Comparison of ENCODE assay signal across 1 cellular context in the genomic region with DNA sequence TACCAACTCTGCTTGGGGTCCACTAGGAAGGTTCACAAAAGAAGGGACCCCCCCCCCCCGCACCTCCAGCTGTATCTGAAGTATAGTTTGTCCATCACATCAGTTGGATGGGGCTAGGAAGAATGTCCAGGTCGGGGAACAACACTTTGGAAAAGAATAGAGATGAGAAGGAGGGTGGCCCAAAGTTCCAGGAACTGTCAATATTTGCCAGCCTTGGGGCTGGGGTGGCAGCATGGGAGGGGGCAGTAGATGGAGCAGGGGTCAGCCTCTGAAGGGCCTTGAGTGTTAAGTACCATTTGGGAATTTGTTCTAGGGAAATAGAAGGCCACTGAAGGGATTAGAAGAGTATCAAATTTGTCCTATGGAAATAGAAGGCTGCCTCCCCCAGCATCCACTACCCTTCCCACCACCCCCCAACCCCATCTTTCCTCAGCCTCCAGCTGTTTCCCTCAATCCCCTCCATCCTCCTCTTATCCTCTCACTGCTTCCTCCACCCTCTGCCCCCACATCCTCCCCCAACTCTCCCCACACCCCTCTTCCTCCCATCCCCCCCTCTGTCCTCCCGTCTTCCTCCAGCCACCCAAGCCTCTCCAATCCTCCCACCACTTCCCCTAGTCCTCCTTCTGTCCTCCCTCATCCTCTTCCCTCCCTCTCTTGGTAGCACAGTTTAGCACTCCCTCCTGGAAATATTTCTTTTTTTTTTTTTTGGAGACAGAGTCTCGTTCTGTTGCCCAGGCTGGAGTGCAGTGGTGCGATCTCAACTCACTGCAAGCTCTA.
TF ChIP-seq lines count a peak whose summit lies in the region.

No MANE protein-coding gene starts in this region.

TF ChIP-seq in HepG2, 621 proteins besides CTCF, POLR2A, EP300 and RAD21 (continued from another document and continues in another):
- TF ChIP-seq, protein P1, sequence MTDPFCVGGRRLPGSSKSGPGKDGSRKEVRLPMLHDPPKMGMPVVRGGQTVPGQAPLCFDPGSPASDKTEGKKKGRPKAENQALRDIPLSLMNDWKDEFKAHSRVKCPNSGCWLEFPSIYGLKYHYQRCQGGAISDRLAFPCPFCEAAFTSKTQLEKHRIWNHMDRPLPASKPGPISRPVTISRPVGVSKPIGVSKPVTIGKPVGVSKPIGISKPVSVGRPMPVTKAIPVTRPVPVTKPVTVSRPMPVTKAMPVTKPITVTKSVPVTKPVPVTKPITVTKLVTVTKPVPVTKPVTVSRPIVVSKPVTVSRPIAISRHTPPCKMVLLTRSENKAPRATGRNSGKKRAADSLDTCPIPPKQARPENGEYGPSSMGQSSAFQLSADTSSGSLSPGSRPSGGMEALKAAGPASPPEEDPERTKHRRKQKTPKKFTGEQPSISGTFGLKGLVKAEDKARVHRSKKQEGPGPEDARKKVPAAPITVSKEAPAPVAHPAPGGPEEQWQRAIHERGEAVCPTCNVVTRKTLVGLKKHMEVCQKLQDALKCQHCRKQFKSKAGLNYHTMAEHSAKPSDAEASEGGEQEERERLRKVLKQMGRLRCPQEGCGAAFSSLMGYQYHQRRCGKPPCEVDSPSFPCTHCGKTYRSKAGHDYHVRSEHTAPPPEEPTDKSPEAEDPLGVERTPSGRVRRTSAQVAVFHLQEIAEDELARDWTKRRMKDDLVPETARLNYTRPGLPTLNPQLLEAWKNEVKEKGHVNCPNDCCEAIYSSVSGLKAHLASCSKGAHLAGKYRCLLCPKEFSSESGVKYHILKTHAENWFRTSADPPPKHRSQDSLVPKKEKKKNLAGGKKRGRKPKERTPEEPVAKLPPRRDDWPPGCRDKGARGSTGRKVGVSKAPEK (CRISPR knock-in tag; IDR thresholded peaks at IDR 0.05; ENCODE audit: borderline replicate concordance), result no peak
- no peak for TF ChIP-seq STAT5B (CRISPR knock-in tag; IDR thresholded peaks at IDR 0.05)
- TF ChIP-seq MTERF4 (CRISPR knock-in tag; IDR thresholded peaks at IDR 0.05), result no peak
- no peak for TF ChIP-seq MTA3 (CRISPR knock-in tag; IDR thresholded peaks at IDR 0.05)
- TF ChIP-seq, protein P2, sequence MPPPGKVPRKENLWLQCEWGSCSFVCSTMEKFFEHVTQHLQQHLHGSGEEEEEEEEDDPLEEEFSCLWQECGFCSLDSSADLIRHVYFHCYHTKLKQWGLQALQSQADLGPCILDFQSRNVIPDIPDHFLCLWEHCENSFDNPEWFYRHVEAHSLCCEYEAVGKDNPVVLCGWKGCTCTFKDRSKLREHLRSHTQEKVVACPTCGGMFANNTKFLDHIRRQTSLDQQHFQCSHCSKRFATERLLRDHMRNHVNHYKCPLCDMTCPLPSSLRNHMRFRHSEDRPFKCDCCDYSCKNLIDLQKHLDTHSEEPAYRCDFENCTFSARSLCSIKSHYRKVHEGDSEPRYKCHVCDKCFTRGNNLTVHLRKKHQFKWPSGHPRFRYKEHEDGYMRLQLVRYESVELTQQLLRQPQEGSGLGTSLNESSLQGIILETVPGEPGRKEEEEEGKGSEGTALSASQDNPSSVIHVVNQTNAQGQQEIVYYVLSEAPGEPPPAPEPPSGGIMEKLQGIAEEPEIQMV (CRISPR knock-in tag; IDR thresholded peaks at IDR 0.05; ENCODE audit: low read depth), result no peak
- TF ChIP-seq, protein P3, sequence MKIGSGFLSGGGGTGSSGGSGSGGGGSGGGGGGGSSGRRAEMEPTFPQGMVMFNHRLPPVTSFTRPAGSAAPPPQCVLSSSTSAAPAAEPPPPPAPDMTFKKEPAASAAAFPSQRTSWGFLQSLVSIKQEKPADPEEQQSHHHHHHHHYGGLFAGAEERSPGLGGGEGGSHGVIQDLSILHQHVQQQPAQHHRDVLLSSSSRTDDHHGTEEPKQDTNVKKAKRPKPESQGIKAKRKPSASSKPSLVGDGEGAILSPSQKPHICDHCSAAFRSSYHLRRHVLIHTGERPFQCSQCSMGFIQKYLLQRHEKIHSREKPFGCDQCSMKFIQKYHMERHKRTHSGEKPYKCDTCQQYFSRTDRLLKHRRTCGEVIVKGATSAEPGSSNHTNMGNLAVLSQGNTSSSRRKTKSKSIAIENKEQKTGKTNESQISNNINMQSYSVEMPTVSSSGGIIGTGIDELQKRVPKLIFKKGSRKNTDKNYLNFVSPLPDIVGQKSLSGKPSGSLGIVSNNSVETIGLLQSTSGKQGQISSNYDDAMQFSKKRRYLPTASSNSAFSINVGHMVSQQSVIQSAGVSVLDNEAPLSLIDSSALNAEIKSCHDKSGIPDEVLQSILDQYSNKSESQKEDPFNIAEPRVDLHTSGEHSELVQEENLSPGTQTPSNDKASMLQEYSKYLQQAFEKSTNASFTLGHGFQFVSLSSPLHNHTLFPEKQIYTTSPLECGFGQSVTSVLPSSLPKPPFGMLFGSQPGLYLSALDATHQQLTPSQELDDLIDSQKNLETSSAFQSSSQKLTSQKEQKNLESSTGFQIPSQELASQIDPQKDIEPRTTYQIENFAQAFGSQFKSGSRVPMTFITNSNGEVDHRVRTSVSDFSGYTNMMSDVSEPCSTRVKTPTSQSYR (CRISPR knock-in tag; IDR thresholded peaks at IDR 0.05; ENCODE audit: borderline replicate concordance), result no peak
- no peak for TF ChIP-seq PREB (CRISPR knock-in tag; IDR thresholded peaks at IDR 0.05)
- TF ChIP-seq ZNF354B (CRISPR knock-in tag; IDR thresholded peaks at IDR 0.05), result no peak
- peak; percentile 57; the same call in 1 of the 2 replicates for TF ChIP-seq SOX5 (CRISPR knock-in tag; IDR thresholded peaks at IDR 0.05; ENCODE audit: borderline replicate concordance)
- no peak for TF ChIP-seq CENPX (CRISPR knock-in tag; IDR thresholded peaks at IDR 0.05)
- no peak for TF ChIP-seq NCOA2 (CRISPR knock-in tag; IDR thresholded peaks at IDR 0.05)
- TF ChIP-seq U2AF2 (IDR thresholded peaks at IDR 0.05; ENCODE audit: low read depth, low read length), result no peak
- TF ChIP-seq, protein P4, sequence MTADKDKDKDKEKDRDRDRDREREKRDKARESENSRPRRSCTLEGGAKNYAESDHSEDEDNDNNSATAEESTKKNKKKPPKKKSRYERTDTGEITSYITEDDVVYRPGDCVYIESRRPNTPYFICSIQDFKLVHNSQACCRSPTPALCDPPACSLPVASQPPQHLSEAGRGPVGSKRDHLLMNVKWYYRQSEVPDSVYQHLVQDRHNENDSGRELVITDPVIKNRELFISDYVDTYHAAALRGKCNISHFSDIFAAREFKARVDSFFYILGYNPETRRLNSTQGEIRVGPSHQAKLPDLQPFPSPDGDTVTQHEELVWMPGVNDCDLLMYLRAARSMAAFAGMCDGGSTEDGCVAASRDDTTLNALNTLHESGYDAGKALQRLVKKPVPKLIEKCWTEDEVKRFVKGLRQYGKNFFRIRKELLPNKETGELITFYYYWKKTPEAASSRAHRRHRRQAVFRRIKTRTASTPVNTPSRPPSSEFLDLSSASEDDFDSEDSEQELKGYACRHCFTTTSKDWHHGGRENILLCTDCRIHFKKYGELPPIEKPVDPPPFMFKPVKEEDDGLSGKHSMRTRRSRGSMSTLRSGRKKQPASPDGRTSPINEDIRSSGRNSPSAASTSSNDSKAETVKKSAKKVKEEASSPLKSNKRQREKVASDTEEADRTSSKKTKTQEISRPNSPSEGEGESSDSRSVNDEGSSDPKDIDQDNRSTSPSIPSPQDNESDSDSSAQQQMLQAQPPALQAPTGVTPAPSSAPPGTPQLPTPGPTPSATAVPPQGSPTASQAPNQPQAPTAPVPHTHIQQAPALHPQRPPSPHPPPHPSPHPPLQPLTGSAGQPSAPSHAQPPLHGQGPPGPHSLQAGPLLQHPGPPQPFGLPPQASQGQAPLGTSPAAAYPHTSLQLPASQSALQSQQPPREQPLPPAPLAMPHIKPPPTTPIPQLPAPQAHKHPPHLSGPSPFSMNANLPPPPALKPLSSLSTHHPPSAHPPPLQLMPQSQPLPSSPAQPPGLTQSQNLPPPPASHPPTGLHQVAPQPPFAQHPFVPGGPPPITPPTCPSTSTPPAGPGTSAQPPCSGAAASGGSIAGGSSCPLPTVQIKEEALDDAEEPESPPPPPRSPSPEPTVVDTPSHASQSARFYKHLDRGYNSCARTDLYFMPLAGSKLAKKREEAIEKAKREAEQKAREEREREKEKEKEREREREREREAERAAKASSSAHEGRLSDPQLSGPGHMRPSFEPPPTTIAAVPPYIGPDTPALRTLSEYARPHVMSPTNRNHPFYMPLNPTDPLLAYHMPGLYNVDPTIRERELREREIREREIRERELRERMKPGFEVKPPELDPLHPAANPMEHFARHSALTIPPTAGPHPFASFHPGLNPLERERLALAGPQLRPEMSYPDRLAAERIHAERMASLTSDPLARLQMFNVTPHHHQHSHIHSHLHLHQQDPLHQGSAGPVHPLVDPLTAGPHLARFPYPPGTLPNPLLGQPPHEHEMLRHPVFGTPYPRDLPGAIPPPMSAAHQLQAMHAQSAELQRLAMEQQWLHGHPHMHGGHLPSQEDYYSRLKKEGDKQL (CRISPR knock-in tag; IDR thresholded peaks at IDR 0.05; ENCODE audit: low read depth), result no peak
- peak; percentile 92 for TF ChIP-seq HNRNPK (IDR thresholded peaks at IDR 0.05; ENCODE audit: low read depth, low read length, poor library complexity, severe bottlenecking)
- no peak for TF ChIP-seq SETDB1 (CRISPR knock-in tag; IDR thresholded peaks at IDR 0.05; ENCODE audit: borderline replicate concordance)
- TF ChIP-seq ZNF446 (CRISPR knock-in tag; IDR thresholded peaks at IDR 0.05), result no peak
- TF ChIP-seq YY1 (IDR thresholded peaks at IDR 0.05; ENCODE audit: insufficient read depth, insufficient replicate concordance, low read depth, low read length), result no peak
- no peak for TF ChIP-seq MTA1 (CRISPR knock-in tag; IDR thresholded peaks at IDR 0.05; ENCODE audit: borderline replicate concordance)
- no peak for TF ChIP-seq NKX3-1 (CRISPR knock-in tag; IDR thresholded peaks at IDR 0.05)
- no peak for TF ChIP-seq ZC3H13 (CRISPR knock-in tag; IDR thresholded peaks at IDR 0.05)
- no peak for TF ChIP-seq ZNF841 (CRISPR knock-in tag; IDR thresholded peaks at IDR 0.05; ENCODE audit: borderline replicate concordance)
- TF ChIP-seq FOSL2 (CRISPR knock-in tag; IDR thresholded peaks at IDR 0.05), result 0 out of 2 replicates have a peak, but pooled peaks have one; percentile 17
- TF ChIP-seq ZSCAN20 (CRISPR knock-in tag; IDR thresholded peaks at IDR 0.05; ENCODE audit: borderline replicate concordance), result no peak
- TF ChIP-seq, protein P5, sequence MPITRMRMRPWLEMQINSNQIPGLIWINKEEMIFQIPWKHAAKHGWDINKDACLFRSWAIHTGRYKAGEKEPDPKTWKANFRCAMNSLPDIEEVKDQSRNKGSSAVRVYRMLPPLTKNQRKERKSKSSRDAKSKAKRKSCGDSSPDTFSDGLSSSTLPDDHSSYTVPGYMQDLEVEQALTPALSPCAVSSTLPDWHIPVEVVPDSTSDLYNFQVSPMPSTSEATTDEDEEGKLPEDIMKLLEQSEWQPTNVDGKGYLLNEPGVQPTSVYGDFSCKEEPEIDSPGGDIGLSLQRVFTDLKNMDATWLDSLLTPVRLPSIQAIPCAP (CRISPR knock-in tag; IDR thresholded peaks at IDR 0.05; ENCODE audit: low read depth), result no peak
- TF ChIP-seq PAF1 (CRISPR knock-in tag; IDR thresholded peaks at IDR 0.05), result no peak
- TF ChIP-seq MBD4 (IDR thresholded peaks at IDR 0.05; ENCODE audit: borderline replicate concordance, low read length), result no peak
- TF ChIP-seq ZBTB14 (CRISPR knock-in tag; IDR thresholded peaks at IDR 0.05), result no peak
- TF ChIP-seq, protein P6, sequence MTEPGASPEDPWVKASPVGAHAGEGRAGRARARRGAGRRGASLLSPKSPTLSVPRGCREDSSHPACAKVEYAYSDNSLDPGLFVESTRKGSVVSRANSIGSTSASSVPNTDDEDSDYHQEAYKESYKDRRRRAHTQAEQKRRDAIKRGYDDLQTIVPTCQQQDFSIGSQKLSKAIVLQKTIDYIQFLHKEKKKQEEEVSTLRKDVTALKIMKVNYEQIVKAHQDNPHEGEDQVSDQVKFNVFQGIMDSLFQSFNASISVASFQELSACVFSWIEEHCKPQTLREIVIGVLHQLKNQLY (CRISPR knock-in tag; IDR thresholded peaks at IDR 0.05), result no peak
- TF ChIP-seq CBX2 (IDR thresholded peaks at IDR 0.05; ENCODE audit: low read depth, low read length), result no peak
- TF ChIP-seq CBX2 (CRISPR knock-in tag; IDR thresholded peaks at IDR 0.05; ENCODE audit: low read depth), result no peak
- no peak for TF ChIP-seq GMEB2 (CRISPR knock-in tag; IDR thresholded peaks at IDR 0.05; ENCODE audit: low read depth)
- TF ChIP-seq CBX5 (CRISPR knock-in tag; IDR thresholded peaks at IDR 0.05; ENCODE audit: borderline replicate concordance), result no peak
- TF ChIP-seq JDP2 (CRISPR knock-in tag; IDR thresholded peaks at IDR 0.05; ENCODE audit: borderline replicate concordance), result no peak
- no peak for TF ChIP-seq CREB1 (IDR thresholded peaks at IDR 0.05)
- TF ChIP-seq CREB1 (CRISPR knock-in tag; IDR thresholded peaks at IDR 0.05), result no peak
